ENCODE assay signal across 17 cellular contexts in genomic region chr14:72480465-72481243, GRCh38.
A peak's percentile ranks its signal among the peaks of the same experiment; 100 is the strongest.
DNase-seq lines count a peak whose midpoint lies in the region; FAIRE-seq and TF ChIP-seq lines count a peak whose summit lies in the region.
"Had no signal": no experiment of that assay in that cellular context is flagged by ENCODE, and none has a peak within 500 bp of the region (broad histone marks: within the 10 kb centered on the region; RNA-seq: fewer than 3 reads in every experiment).

No MANE protein-coding gene starts in this region.

- peak overlapping the region in 2 of 6 donors; percentile 12 to 48 for H3K27ac Mint-ChIP-seq in immature natural killer cell
- H3K27ac Mint-ChIP-seq: activated T-cell treated with anti-CD3 and anti-CD28 coated beads, Interleukin-2, amount 50 U/mL, for 72 hours had no signal

- H3K4me2 ChIP-seq in BLaER1, result peak overlapping the region; percentile 75
- H3K4me2 ChIP-seq: smooth muscle cell had no signal

- no peak for DNase-seq in GM18507 (ENCODE audit: extremely low spot score, insufficient read length, low read depth)
- peak; percentile 74 for DNase-seq in OCI-M1 (lab: John Stamatoyannopoulos, UW)
- no peak for DNase-seq in immature natural killer cell
- no peak for DNase-seq in esophagus squamous epithelium (lab: John Stamatoyannopoulos, UW)
- DNase-seq in AG08395 (ENCODE audit: low spot score), result no peak
- DNase-seq in NCI-H1092 treated with DMSO at 0.1 percent for 48 hours (lab: John Stamatoyannopoulos, UW), result no peak
- DNase-seq in kidney, result no peak
- DNase-seq: activated T-cell treated with anti-CD3 and anti-CD28 coated beads, Interleukin-2, amount 50 U/mL, for 72 hours; AML-193; anterior cingulate cortex; mucosa of descending colon; NCI-H1048; NCI-H226 had no signal

- H3K27ac ChIP-seq in BLaER1, result peak overlapping the region; percentile 54; the same call in 1 of the 2 replicates
- H3K27ac ChIP-seq in esophagus squamous epithelium, result no peak overlapping the region
- H3K27ac ChIP-seq in kidney (ENCODE audit: low read depth in 2 of 2, low read length in 2 of 2), result no peak overlapping the region
- H3K27ac ChIP-seq: parathyroid adenoma had no signal

- TF ChIP-seq POLR2A in esophagus squamous epithelium (IDR thresholded peaks at IDR 0.05), result no peak

- peak overlapping the region; percentile 1 to 75 (median 34) for H3K4me3 Mint-ChIP-seq in immature natural killer cell

- H3K9me3 Mint-ChIP-seq in immature natural killer cell, result no peaks in the 10 kb centered on the region

- H3K9me3 ChIP-seq in BLaER1 (peaks cover 13% of the 10 kb centered on the region), esophagus squamous epithelium (peaks cover 0 to 6% (median 0%) of the 10 kb centered on the region in 3 donors), kidney (ENCODE audit: control insufficient read depth in 1 of 2, low read length in 2 of 2) (peaks cover 0 to 4% of the 10 kb centered on the region in 2 donors)
- H3K9me3 ChIP-seq: mucosa of descending colon had no signal

- H3K36me3 Mint-ChIP-seq in immature natural killer cell, result peaks cover 0 to 11% (median 3%) of the 10 kb centered on the region in 3 donors

- H3K36me3 ChIP-seq in BLaER1, result no peaks in the 10 kb centered on the region
- H3K36me3 ChIP-seq in esophagus squamous epithelium, result no peaks in the 10 kb centered on the region
- H3K36me3 ChIP-seq in kidney (ENCODE audit: control insufficient read depth in 1 of 2, insufficient read depth in 2 of 2, low read length in 2 of 2), result no peaks in the 10 kb centered on the region

- intact Hi-C loops in esophagus squamous epithelium (cut with DNase I), result no loop called here
- intact Hi-C loops in kidney (cut with DNase I), result no loop called here

- H3K4me1 ChIP-seq in BLaER1 (peaks cover 74% of the 10 kb centered on the region), esophagus squamous epithelium (peaks cover 8 to 20% (median 13%) of the 10 kb centered on the region in 3 donors), kidney (ENCODE audit: control insufficient read depth in 1 of 2, insufficient read depth in 1 of 2, low read depth in 1 of 2, low read length in 2 of 2) (peaks cover 0 to 3% of the 10 kb centered on the region in 2 donors)

- H3K4me1 Mint-ChIP-seq in immature natural killer cell, result peaks cover 55 to 68% of the 10 kb centered on the region in 2 donors

- FAIRE-seq in GM18507 (lab: Jason Lieb, UNC) (peak; percentile 92), kidney (lab: Jason Lieb, UNC) (no peak)
- FAIRE-seq: RCC 7860 had no signal

- TF ChIP-seq CTCF in esophagus squamous epithelium (IDR thresholded peaks at IDR 0.05), result no peak
- no peak for TF ChIP-seq CTCF in kidney (IDR thresholded peaks at IDR 0.05; ENCODE audit: borderline replicate concordance, extremely low read depth, insufficient read depth)

- no peak overlapping the region for H3K9ac ChIP-seq in BLaER1
- no peak overlapping the region for H3K9ac ChIP-seq in kidney (ENCODE audit: low read length in 2 of 2)
- H3K9ac ChIP-seq: parathyroid adenoma had no signal

- H3K27me3 ChIP-seq in BLaER1 (no peaks in the 10 kb centered on the region), esophagus squamous epithelium (peaks cover 0 to 4% (median 0%) of the 10 kb centered on the region in 4 donors)

- WGBS in esophagus squamous epithelium, 2 donors, result 63 to 80% methylated on average over 8 to 10 of the region's 13 CpGs

- no peaks in the 10 kb centered on the region for H4K20me1 ChIP-seq in BLaER1

- H3K27me3 Mint-ChIP-seq in immature natural killer cell (ENCODE audit: low read depth in 3 of 3), result peaks cover 0 to 7% (median 0%) of the 10 kb centered on the region in 3 donors

- H3K4me3 ChIP-seq in BLaER1, result no peak overlapping the region
- no peak overlapping the region for H3K4me3 ChIP-seq in esophagus squamous epithelium
- no peak overlapping the region for H3K4me3 ChIP-seq in kidney (ENCODE audit: low read length in 2 of 2)
- H3K4me3 ChIP-seq: mucosa of descending colon, smooth muscle cell had no signal
